ENCODE assay signal across 8 cellular contexts in genomic region chr17:40343126-40344119, GRCh38. TPM values are rescaled to one million over a fixed set of nuclear protein-coding genes. Genes with fewer than 3 reads are reported as not detected.
DNase-seq lines count a peak whose midpoint lies in the region; ATAC-seq, FAIRE-seq and TF ChIP-seq lines count a peak whose summit lies in the region.

No MANE protein-coding gene starts in this region.

- H3K79me2 ChIP-seq in trophoblast cell (ENCODE audit: control insufficient read depth, insufficient read depth, low read length, poor library complexity) (peaks cover 10% of the 10 kb centered on the region), MM.1S (ENCODE audit: low read length) (peaks cover 98% of the 10 kb centered on the region)

- no peaks in the 10 kb centered on the region for H3K9me2 ChIP-seq in MM.1S (replicated peaks; ENCODE audit: insufficient read depth, low read length)

- CTCF ChIA-PET in GM10248 (lab: Yijun Ruan, JAX): interaction anchor here (1.0 to 4.9 kb wide), 7 partner anchors 8 to 189 kb away, joined by 3 to 46 read pairs (median 4); no protein-coding TSS in a partner anchor

- H2AK5ac ChIP-seq in trophoblast cell (ENCODE audit: low read length): peak overlapping the region; percentile 7

- H3K4me1 ChIP-seq in RWPE2 (ENCODE audit: insufficient read depth, poor library complexity, severe bottlenecking) (peaks cover 51% of the 10 kb centered on the region), trophoblast cell (ENCODE audit: control insufficient read depth in 1 of 2, insufficient read depth in 2 of 2, low read length in 2 of 2) (peaks cover 32 to 44% of the 10 kb centered on the region in 2 experiments), MM.1S (ENCODE audit: low read length) (no peaks in the 10 kb centered on the region)

- H3K4me3 ChIP-seq in RWPE2 (ENCODE audit: severe bottlenecking) (peak overlapping the region; percentile 37), fibroblast of mammary gland (ENCODE audit: control insufficient read depth, low read depth, low read length) (peak overlapping the region; percentile 58), trophoblast cell (ENCODE audit: low read depth, low read length) (peak overlapping the region; percentile 83), MM.1S (ENCODE audit: low read length) (no peak overlapping the region)

- peaks cover 30% of the 10 kb centered on the region for H3K79me1 ChIP-seq in trophoblast cell (ENCODE audit: low read length)

- peak overlapping the region; percentile 33 for H3K18ac ChIP-seq in trophoblast cell (ENCODE audit: low read length)

- H3K9ac ChIP-seq in trophoblast cell (ENCODE audit: low read length) (peak overlapping the region; percentile 12), MM.1S (ENCODE audit: low read length) (no peak overlapping the region)

- peak overlapping the region; percentile 89 for H3K4me2 ChIP-seq in trophoblast cell (ENCODE audit: low read length)
- no peak overlapping the region for H3K4me2 ChIP-seq in MM.1S (ENCODE audit: low read depth, low read length)

- no peaks in the 10 kb centered on the region for H3K9me3 ChIP-seq in RWPE2 (ENCODE audit: severe bottlenecking)
- no peaks in the 10 kb centered on the region for H3K9me3 ChIP-seq in trophoblast cell (ENCODE audit: insufficient read depth, low read depth, low read length)
- H3K9me3 ChIP-seq in MM.1S (replicated peaks; ENCODE audit: insufficient read depth, low read length): no peaks in the 10 kb centered on the region

- POLR2A ChIA-PET in GM10248 (lab: Yijun Ruan, JAX): no interaction called here

- FAIRE-seq in D721Med (lab: Jason Lieb, UNC): no peak

- H2AFZ ChIP-seq in trophoblast cell (ENCODE audit: insufficient read depth, low read length, poor library complexity): peak overlapping the region; percentile 17
- no peak overlapping the region for H2AFZ ChIP-seq in MM.1S (ENCODE audit: low read length)

- H3K4ac ChIP-seq in trophoblast cell (ENCODE audit: low read depth, low read length): peak overlapping the region; percentile 31

- H3F3A ChIP-seq in MM.1S (ENCODE audit: insufficient read depth, low read length): no peaks in the 10 kb centered on the region

- no peak overlapping the region for H4K8ac ChIP-seq in trophoblast cell (ENCODE audit: low read depth, low read length)

- H3K23ac ChIP-seq in trophoblast cell (ENCODE audit: low read length): no peak overlapping the region

- H4K20me1 ChIP-seq in MM.1S (ENCODE audit: insufficient read depth, low read length): peaks cover 34% of the 10 kb centered on the region

- no peak overlapping the region for H4K12ac ChIP-seq in trophoblast cell (ENCODE audit: low read depth, low read length)

- H2BK12ac ChIP-seq in trophoblast cell (ENCODE audit: low read length): peak overlapping the region; percentile 20

- no peaks in the 10 kb centered on the region for H3K27me3 ChIP-seq in RWPE2 (ENCODE audit: insufficient read depth, poor library complexity, severe bottlenecking)
- no peaks in the 10 kb centered on the region for H3K27me3 ChIP-seq in trophoblast cell (ENCODE audit: insufficient read depth, low read length)
- H3K27me3 ChIP-seq in MM.1S (replicated peaks; ENCODE audit: insufficient read depth, low read length): no peaks in the 10 kb centered on the region

- H3K14ac ChIP-seq in trophoblast cell (ENCODE audit: low read length): peak overlapping the region; percentile 60

- TF ChIP-seq CTCF in D721Med (IDR thresholded peaks at IDR 0.05; ENCODE audit: insufficient read depth, missing control alignments) (no peak), RWPE2 (IDR thresholded peaks at IDR 0.05; ENCODE audit: poor library complexity, severe bottlenecking) (no peak), fibroblast of mammary gland (conservative IDR thresholded peaks at IDR 0.05; ENCODE audit: control insufficient read depth, insufficient read depth, low read depth, low read length) (no peak), GM10248 (IDR thresholded peaks at IDR 0.05; ENCODE audit: control extremely low read depth, extremely low read depth, low read depth, missing control alignments) (no peak), MM.1S (IDR thresholded peaks at IDR 0.05; ENCODE audit: low read length) (no peak)

- peaks cover 12% of the 10 kb centered on the region for H3K36me3 ChIP-seq in RWPE2 (ENCODE audit: low read depth)
- peaks cover 4% of the 10 kb centered on the region in 2 experiments for H3K36me3 ChIP-seq in trophoblast cell (ENCODE audit: control insufficient read depth in 1 of 2, insufficient read depth in 2 of 2, low read length in 2 of 2)
- no peaks in the 10 kb centered on the region for H3K36me3 ChIP-seq in MM.1S (replicated peaks; ENCODE audit: insufficient read depth, low read length)

- no CpG with 5 or more reads among the region's 15 CpGs for WGBS in trophoblast cell (ENCODE audit: extremely low coverage, insufficient coverage, insufficient read length)

- DNase-seq in D721Med (ENCODE audit: insufficient read length, low spot score) (peak; percentile 79), RWPE2 (ENCODE audit: low spot score) (no peak), fibroblast of mammary gland (ENCODE audit: low read depth) (no peak), trophoblast cell (peak in 1 of 2 donors; percentile 28), NCI-H226 (no peak), GM10248 (ENCODE audit: extremely low spot score) (no peak), MM.1S (no peak), GM03348 (ENCODE audit: low spot score) (no peak)

- H4K91ac ChIP-seq in trophoblast cell (ENCODE audit: low read depth, low read length): peak overlapping the region; percentile 80

- no peak overlapping the region for H2BK5ac ChIP-seq in trophoblast cell (ENCODE audit: low read depth, low read length, poor library complexity)

- ATAC-seq in RWPE2 (ENCODE audit: low read depth): no peak

- H3K27ac ChIP-seq in RWPE2 (ENCODE audit: poor library complexity, severe bottlenecking) (peak overlapping the region; percentile 88), trophoblast cell (ENCODE audit: low read depth, low read length) (no peak overlapping the region), MM.1S (ENCODE audit: low read length) (no peak overlapping the region)

- no peak overlapping the region for H2BK120ac ChIP-seq in trophoblast cell (ENCODE audit: insufficient read depth, low read length, poor library complexity)

RNA-seq across cellular contexts. Expression of gene GJD3, which starts 21.1 kb away (rescaled TPM):
- 1.4 and 2.0 TPM in 2 replicates for polyA plus RNA-seq in trophoblast cell (2013)

RNA-seq across cellular contexts. Expression of gene RARA, which starts 34.4 kb away (rescaled TPM):
- 15.0 and 15.5 TPM in 2 replicates for polyA plus RNA-seq in trophoblast cell (2013)

RNA-seq across cellular contexts. Expression of gene CDC6, which starts 55.7 kb away (rescaled TPM):
- polyA plus RNA-seq in trophoblast cell (2013): 90.5 and 96.3 TPM in 2 replicates
